ENCODE assay signal across 2 cellular contexts in the genomic region with DNA sequence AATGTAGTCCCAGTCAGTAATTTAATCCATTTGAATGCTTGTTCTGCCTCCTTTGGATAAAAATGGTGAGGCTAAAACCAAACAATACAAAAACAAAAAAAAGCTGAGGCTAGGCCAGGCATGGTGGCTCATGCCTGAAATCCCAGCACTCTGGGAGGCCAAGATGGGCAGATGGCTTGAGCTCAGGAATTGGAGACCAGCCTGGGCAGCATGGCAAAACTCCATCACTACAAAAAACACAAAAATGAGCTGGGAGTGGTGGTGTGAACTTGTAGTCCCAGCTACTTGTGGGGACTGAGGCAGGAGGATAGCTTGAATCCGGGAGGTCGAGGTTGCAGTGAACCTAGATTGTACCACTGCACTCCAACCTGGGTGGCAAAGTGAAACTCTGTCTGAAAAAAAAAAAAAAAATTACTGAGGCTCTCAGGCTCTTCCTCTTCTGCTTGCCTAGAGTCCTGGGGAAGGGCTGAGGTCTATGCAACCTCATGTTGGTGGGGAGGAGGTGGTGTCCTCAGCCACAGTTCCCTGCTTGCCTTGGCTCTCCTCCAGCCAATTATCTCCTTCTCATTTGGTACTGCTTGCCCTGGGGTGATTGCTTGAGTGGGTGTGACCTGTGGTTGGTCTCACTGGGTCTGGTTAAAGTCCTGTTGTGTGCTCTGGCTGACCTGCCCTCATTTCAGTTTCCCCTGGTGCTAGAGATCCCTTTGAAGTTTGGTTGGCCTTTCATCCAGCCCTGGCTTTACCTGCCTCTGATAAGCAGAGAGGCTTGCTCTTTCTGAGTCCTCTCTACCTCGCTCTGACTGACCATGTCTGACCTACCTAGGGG.
TF ChIP-seq lines count a peak whose summit lies in the region.

No MANE protein-coding gene starts in this region.

TF ChIP-seq in GM23338, 12 proteins besides CTCF, POLR2A, EP300 and RAD21 (continues in another document):
- TF ChIP-seq STAT1 (IDR thresholded peaks at IDR 0.05; ENCODE audit: unreplicated experiment): no peak
- TF ChIP-seq, protein P1, sequence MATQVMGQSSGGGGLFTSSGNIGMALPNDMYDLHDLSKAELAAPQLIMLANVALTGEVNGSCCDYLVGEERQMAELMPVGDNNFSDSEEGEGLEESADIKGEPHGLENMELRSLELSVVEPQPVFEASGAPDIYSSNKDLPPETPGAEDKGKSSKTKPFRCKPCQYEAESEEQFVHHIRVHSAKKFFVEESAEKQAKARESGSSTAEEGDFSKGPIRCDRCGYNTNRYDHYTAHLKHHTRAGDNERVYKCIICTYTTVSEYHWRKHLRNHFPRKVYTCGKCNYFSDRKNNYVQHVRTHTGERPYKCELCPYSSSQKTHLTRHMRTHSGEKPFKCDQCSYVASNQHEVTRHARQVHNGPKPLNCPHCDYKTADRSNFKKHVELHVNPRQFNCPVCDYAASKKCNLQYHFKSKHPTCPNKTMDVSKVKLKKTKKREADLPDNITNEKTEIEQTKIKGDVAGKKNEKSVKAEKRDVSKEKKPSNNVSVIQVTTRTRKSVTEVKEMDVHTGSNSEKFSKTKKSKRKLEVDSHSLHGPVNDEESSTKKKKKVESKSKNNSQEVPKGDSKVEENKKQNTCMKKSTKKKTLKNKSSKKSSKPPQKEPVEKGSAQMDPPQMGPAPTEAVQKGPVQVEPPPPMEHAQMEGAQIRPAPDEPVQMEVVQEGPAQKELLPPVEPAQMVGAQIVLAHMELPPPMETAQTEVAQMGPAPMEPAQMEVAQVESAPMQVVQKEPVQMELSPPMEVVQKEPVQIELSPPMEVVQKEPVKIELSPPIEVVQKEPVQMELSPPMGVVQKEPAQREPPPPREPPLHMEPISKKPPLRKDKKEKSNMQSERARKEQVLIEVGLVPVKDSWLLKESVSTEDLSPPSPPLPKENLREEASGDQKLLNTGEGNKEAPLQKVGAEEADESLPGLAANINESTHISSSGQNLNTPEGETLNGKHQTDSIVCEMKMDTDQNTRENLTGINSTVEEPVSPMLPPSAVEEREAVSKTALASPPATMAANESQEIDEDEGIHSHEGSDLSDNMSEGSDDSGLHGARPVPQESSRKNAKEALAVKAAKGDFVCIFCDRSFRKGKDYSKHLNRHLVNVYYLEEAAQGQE (IDR thresholded peaks at IDR 0.05; ENCODE audit: unreplicated experiment): no peak
- no peak for TF ChIP-seq JUNB (IDR thresholded peaks at IDR 0.05; ENCODE audit: unreplicated experiment)
- no peak for TF ChIP-seq ZNF114 (CRISPR knock-in tag; IDR thresholded peaks at IDR 0.05)
- TF ChIP-seq POLR2AphosphoS5 (IDR thresholded peaks at IDR 0.05; ENCODE audit: low read depth): no peak
- TF ChIP-seq CREB1 (CRISPR knock-in tag; IDR thresholded peaks at IDR 0.05; ENCODE audit: low read depth): no peak
- no peak for TF ChIP-seq NANOG (IDR thresholded peaks at IDR 0.05; ENCODE audit: borderline replicate concordance)
- TF ChIP-seq ZNF462 (CRISPR knock-in tag; IDR thresholded peaks at IDR 0.05): no peak
- no peak for TF ChIP-seq EZH2 (IDR thresholded peaks at IDR 0.05; ENCODE audit: low read depth, unreplicated experiment)
- TF ChIP-seq EZH2phosphoT487 (IDR thresholded peaks at IDR 0.05; ENCODE audit: unreplicated experiment): no peak
- no peak for TF ChIP-seq ZNF331 (CRISPR knock-in tag; IDR thresholded peaks at IDR 0.05; ENCODE audit: low read depth)

TF ChIP-seq in GM12878, 131 proteins besides CTCF, POLR2A, EP300 and RAD21:
- TF ChIP-seq RUNX3 (IDR thresholded peaks at IDR 0.05; ENCODE audit: low read length) (peak; percentile 70), FOS (IDR thresholded peaks at IDR 0.05; ENCODE audit: borderline replicate concordance, extremely low read depth, insufficient read length) (no peak), TAF1 (IDR thresholded peaks at IDR 0.05; ENCODE audit: borderline replicate concordance, low read depth, low read length) (no peak), HSF1 (IDR thresholded peaks at IDR 0.05; ENCODE audit: low read depth, low read length) (no peak), WRNIP1 (IDR thresholded peaks at IDR 0.05; ENCODE audit: borderline replicate concordance, low read depth, low read length) (no peak), PAX5 (IDR thresholded peaks at IDR 0.05; ENCODE audit: borderline replicate concordance, low read depth, low read length) (no peak), FOXM1 (IDR thresholded peaks at IDR 0.05; ENCODE audit: low read depth, low read length) (no peak), SIX5 (IDR thresholded peaks at IDR 0.05; ENCODE audit: low read depth, low read length, severe bottlenecking) (no peak), SMAD1 (IDR thresholded peaks at IDR 0.05; ENCODE audit: low read depth, partially characterized antibody) (no peak), NR2F1 (conservative IDR thresholded peaks at IDR 0.05) (0 out of 2 replicates have a peak, but pooled peaks have one; percentile 19), CBX5 (IDR thresholded peaks at IDR 0.05; ENCODE audit: low read depth) (no peak), NRF1 (conservative IDR thresholded peaks at IDR 0.05; ENCODE audit: low read depth, low read length) (no peak), NFIC (IDR thresholded peaks at IDR 0.05; ENCODE audit: low read depth, low read length) (no peak), NBN (IDR thresholded peaks at IDR 0.05) (no peak), E4F1 (IDR thresholded peaks at IDR 0.05; ENCODE audit: borderline replicate concordance, partially characterized antibody) (no peak), ZNF384 (IDR thresholded peaks at IDR 0.05; ENCODE audit: borderline replicate concordance, low read depth, low read length) (peak; percentile 27; the same call in 1 of the 2 replicates), ZNF622 (IDR thresholded peaks at IDR 0.05) (no peak)
